ENCODE assay signal across 26 cellular contexts in genomic region chrX:20459410-20460350, GRCh38.
DNase-seq lines count a peak whose midpoint lies in the region; ATAC-seq, FAIRE-seq and TF ChIP-seq lines count a peak whose summit lies in the region.
"Had no signal": no experiment of that assay in that cellular context is flagged by ENCODE, and none has a peak within 500 bp of the region (broad histone marks: within the 10 kb centered on the region; RNA-seq: fewer than 3 reads in every experiment).

No MANE protein-coding gene starts in this region.

- DNase-seq in activated T-cell treated with anti-CD3 and anti-CD28 coated beads, Interleukin-2, amount 50 U/mL, for 24 hours, result no peak
- no peak for DNase-seq in activated T-cell treated with anti-CD3 and anti-CD28 coated beads, Interleukin-2, amount 50 U/mL, for 72 hours
- DNase-seq in GM12892 (ENCODE audit: insufficient read length) (no peak), OCI-M2 (lab: John Stamatoyannopoulos, UW; ENCODE audit: unreplicated experiment) (no peak)
- DNase-seq in activated T-helper 1 cell treated with anti-CD3 and anti-CD28 coated beads, Interleukin-12 subunit alpha, Interleukin-12 subunit beta, Interleukin-2, Interleukin-4 antibody, amounts not matched to agents 30 ng/mL and 10 ng/mL and 1 ng/mL, durations not matched to agents 14 hours and 24 hours and 36 hours (ENCODE audit: low spot score), result no peak
- DNase-seq in stimulated activated naive B cell treated with anti-CD40 and anti-IgM and Interleukin-4, amounts not matched to agents 10 μg/mL and 1 μg/mL and 100 μg/mL, for 72 hours, result no peak
- DNase-seq: activated naive CD4-positive, alpha-beta T cell treated with Interleukin-2 at 50 U/mL for 16 hours; anterior cingulate cortex; C1 segment of cervical spinal cord; Caco-2; DMS53; foreskin melanocyte; heart left ventricle; IMR-90; left ventricle myocardium inferior; mesenchymal stem cell; NCI-H1436 treated with DMSO at 0.1 percent for 48 hours; NCI-H2081 treated with DMSO at 0.1 percent for 48 hours; NCI-H446; NCI-H774; small intestine; transverse colon had no signal

- peaks cover 15% of the 10 kb centered on the region for H3K27me3 Mint-ChIP-seq in activated T-cell treated with anti-CD3 and anti-CD28 coated beads, Interleukin-2, amount 50 U/mL, for 24 hours
- H3K27me3 Mint-ChIP-seq in activated T-cell treated with anti-CD3 and anti-CD28 coated beads, Interleukin-2, amount 50 U/mL, for 72 hours (ENCODE audit: low read depth), result peaks cover 37% of the 10 kb centered on the region
- peaks cover 3% of the 10 kb centered on the region for H3K27me3 Mint-ChIP-seq in activated T-helper 1 cell treated with anti-CD3 and anti-CD28 coated beads, Interleukin-12 subunit alpha, Interleukin-12 subunit beta, Interleukin-2, Interleukin-4 antibody, amounts not matched to agents 30 ng/mL and 10 ng/mL and 1 ng/mL, durations not matched to agents 14 hours and 24 hours and 36 hours (ENCODE audit: insufficient read depth)
- peaks cover 0 to 21% of the 10 kb centered on the region in 2 donors for H3K27me3 Mint-ChIP-seq in stimulated activated naive B cell treated with anti-CD40 and anti-IgM and Interleukin-4, amounts not matched to agents 10 μg/mL and 1 μg/mL and 100 μg/mL, for 72 hours

- H3K36me3 Mint-ChIP-seq in activated T-cell treated with anti-CD3 and anti-CD28 coated beads, Interleukin-2, amount 50 U/mL, for 24 hours (ENCODE audit: low read depth), result no peaks in the 10 kb centered on the region
- H3K36me3 Mint-ChIP-seq in activated T-cell treated with anti-CD3 and anti-CD28 coated beads, Interleukin-2, amount 50 U/mL, for 72 hours (ENCODE audit: insufficient read depth in 2 of 2), result no peaks in the 10 kb centered on the region
- peaks cover 4% of the 10 kb centered on the region for H3K36me3 Mint-ChIP-seq in activated T-helper 1 cell treated with anti-CD3 and anti-CD28 coated beads, Interleukin-12 subunit alpha, Interleukin-12 subunit beta, Interleukin-2, Interleukin-4 antibody, amounts not matched to agents 30 ng/mL and 10 ng/mL and 1 ng/mL, durations not matched to agents 14 hours and 24 hours and 36 hours (ENCODE audit: low read depth)
- H3K36me3 Mint-ChIP-seq in stimulated activated naive B cell treated with anti-CD40 and anti-IgM and Interleukin-4, amounts not matched to agents 10 μg/mL and 1 μg/mL and 100 μg/mL, for 72 hours, result peaks cover 0 to 1% of the 10 kb centered on the region in 2 donors
- H3K36me3 Mint-ChIP-seq: WTC11 had no signal

- H3K4me1 Mint-ChIP-seq in activated T-cell treated with anti-CD3 and anti-CD28 coated beads, Interleukin-2, amount 50 U/mL, for 24 hours (ENCODE audit: low read depth), result peaks cover 36% of the 10 kb centered on the region
- peaks cover 32% of the 10 kb centered on the region for H3K4me1 Mint-ChIP-seq in activated T-cell treated with anti-CD3 and anti-CD28 coated beads, Interleukin-2, amount 50 U/mL, for 72 hours (ENCODE audit: low read depth)
- H3K4me1 Mint-ChIP-seq in activated T-helper 1 cell treated with anti-CD3 and anti-CD28 coated beads, Interleukin-12 subunit alpha, Interleukin-12 subunit beta, Interleukin-2, Interleukin-4 antibody, amounts not matched to agents 30 ng/mL and 10 ng/mL and 1 ng/mL, durations not matched to agents 14 hours and 24 hours and 36 hours (ENCODE audit: low read depth), result peaks cover 34% of the 10 kb centered on the region
- H3K4me1 Mint-ChIP-seq in stimulated activated naive B cell treated with anti-CD40 and anti-IgM and Interleukin-4, amounts not matched to agents 10 μg/mL and 1 μg/mL and 100 μg/mL, for 72 hours, result peaks cover 11 to 34% of the 10 kb centered on the region in 2 donors

- peak overlapping the region; percentile 6 for H3K27ac Mint-ChIP-seq in activated T-cell treated with anti-CD3 and anti-CD28 coated beads, Interleukin-2, amount 50 U/mL, for 24 hours
- H3K27ac Mint-ChIP-seq in activated T-cell treated with anti-CD3 and anti-CD28 coated beads, Interleukin-2, amount 50 U/mL, for 72 hours, result no peak overlapping the region
- peak overlapping the region; percentile 55 for H3K27ac Mint-ChIP-seq in activated T-helper 1 cell treated with anti-CD3 and anti-CD28 coated beads, Interleukin-12 subunit alpha, Interleukin-12 subunit beta, Interleukin-2, Interleukin-4 antibody, amounts not matched to agents 30 ng/mL and 10 ng/mL and 1 ng/mL, durations not matched to agents 14 hours and 24 hours and 36 hours
- H3K27ac Mint-ChIP-seq in stimulated activated naive B cell treated with anti-CD40 and anti-IgM and Interleukin-4, amounts not matched to agents 10 μg/mL and 1 μg/mL and 100 μg/mL, for 72 hours, result peak overlapping the region; percentile 75
- H3K27ac Mint-ChIP-seq: WTC11 had no signal

- no peaks in the 10 kb centered on the region for H3K9me3 Mint-ChIP-seq in activated T-cell treated with anti-CD3 and anti-CD28 coated beads, Interleukin-2, amount 50 U/mL, for 24 hours
- peaks cover 1 to 4% of the 10 kb centered on the region in 2 donors for H3K9me3 Mint-ChIP-seq in activated T-cell treated with anti-CD3 and anti-CD28 coated beads, Interleukin-2, amount 50 U/mL, for 72 hours
- peaks cover 4% of the 10 kb centered on the region for H3K9me3 Mint-ChIP-seq in activated T-helper 1 cell treated with anti-CD3 and anti-CD28 coated beads, Interleukin-12 subunit alpha, Interleukin-12 subunit beta, Interleukin-2, Interleukin-4 antibody, amounts not matched to agents 30 ng/mL and 10 ng/mL and 1 ng/mL, durations not matched to agents 14 hours and 24 hours and 36 hours
- peaks cover 2 to 4% of the 10 kb centered on the region in 2 donors for H3K9me3 Mint-ChIP-seq in stimulated activated naive B cell treated with anti-CD40 and anti-IgM and Interleukin-4, amounts not matched to agents 10 μg/mL and 1 μg/mL and 100 μg/mL, for 72 hours

- no peak for ATAC-seq in activated T-cell treated with anti-CD3 and anti-CD28 coated beads, Interleukin-2, amount 50 U/mL, for 72 hours (replicated peaks in 1 of 2)
- ATAC-seq in stimulated activated naive B cell treated with anti-CD40 and anti-IgM and Interleukin-4, amounts not matched to agents 10 μg/mL and 1 μg/mL and 100 μg/mL, for 72 hours (replicated peaks), result peak; percentile 57 to 64
- ATAC-seq in GM18861 (IDR thresholded peaks at IDR 0.05; ENCODE audit: unreplicated experiment), result no peak
- ATAC-seq: heart left ventricle, WTC11 had no signal

- FAIRE-seq in GM12892 (lab: Jason Lieb, UNC), result peak; percentile 9
- FAIRE-seq: bronchial epithelial cell, keratinocyte, small intestine had no signal

- no peak for TF ChIP-seq POLR2A in GM12892 (IDR thresholded peaks at IDR 0.05; ENCODE audit: low read depth, low read length)

- no peak overlapping the region for H3K4me3 Mint-ChIP-seq in activated T-cell treated with anti-CD3 and anti-CD28 coated beads, Interleukin-2, amount 50 U/mL, for 24 hours
- peak overlapping the region in 1 of 2 donors; percentile 30 for H3K4me3 Mint-ChIP-seq in activated T-cell treated with anti-CD3 and anti-CD28 coated beads, Interleukin-2, amount 50 U/mL, for 72 hours
- no peak overlapping the region for H3K4me3 Mint-ChIP-seq in activated T-helper 1 cell treated with anti-CD3 and anti-CD28 coated beads, Interleukin-12 subunit alpha, Interleukin-12 subunit beta, Interleukin-2, Interleukin-4 antibody, amounts not matched to agents 30 ng/mL and 10 ng/mL and 1 ng/mL, durations not matched to agents 14 hours and 24 hours and 36 hours
- H3K4me3 Mint-ChIP-seq in stimulated activated naive B cell treated with anti-CD40 and anti-IgM and Interleukin-4, amounts not matched to agents 10 μg/mL and 1 μg/mL and 100 μg/mL, for 72 hours, result peak overlapping the region in 1 of 2 donors; percentile 58
- H3K4me3 Mint-ChIP-seq: WTC11 had no signal

- intact Hi-C loops in activated T-helper 1 cell treated with anti-CD3 and anti-CD28 coated beads, Interleukin-12 subunit alpha, Interleukin-12 subunit beta, Interleukin-2, Interleukin-4 antibody, amounts not matched to agents 30 ng/mL and 10 ng/mL and 1 ng/mL, durations not matched to agents 14 hours and 24 hours and 36 hours (cut with micrococcal nuclease), result loop anchor here (5.0 kb wide), 1 partner anchor 138 kb away; no protein-coding TSS in a partner anchor

Comparison
In these comparisons a context has a peak if more than half of its experiments do, and no peak if none do; other contexts are left out.
1. ATAC-seq: peak in stimulated activated naive B cell treated with anti-CD40 and anti-IgM and Interleukin-4, amounts not matched to agents 10 μg/mL and 1 μg/mL and 100 μg/mL, for 72 hours (2 of 2); none in activated T-cell treated with anti-CD3 and anti-CD28 coated beads, Interleukin-2, amount 50 U/mL, for 72 hours (0 of 2) and GM18861 (single experiment).